ENCODE assay signal across 11 cellular contexts in the genomic region with DNA sequence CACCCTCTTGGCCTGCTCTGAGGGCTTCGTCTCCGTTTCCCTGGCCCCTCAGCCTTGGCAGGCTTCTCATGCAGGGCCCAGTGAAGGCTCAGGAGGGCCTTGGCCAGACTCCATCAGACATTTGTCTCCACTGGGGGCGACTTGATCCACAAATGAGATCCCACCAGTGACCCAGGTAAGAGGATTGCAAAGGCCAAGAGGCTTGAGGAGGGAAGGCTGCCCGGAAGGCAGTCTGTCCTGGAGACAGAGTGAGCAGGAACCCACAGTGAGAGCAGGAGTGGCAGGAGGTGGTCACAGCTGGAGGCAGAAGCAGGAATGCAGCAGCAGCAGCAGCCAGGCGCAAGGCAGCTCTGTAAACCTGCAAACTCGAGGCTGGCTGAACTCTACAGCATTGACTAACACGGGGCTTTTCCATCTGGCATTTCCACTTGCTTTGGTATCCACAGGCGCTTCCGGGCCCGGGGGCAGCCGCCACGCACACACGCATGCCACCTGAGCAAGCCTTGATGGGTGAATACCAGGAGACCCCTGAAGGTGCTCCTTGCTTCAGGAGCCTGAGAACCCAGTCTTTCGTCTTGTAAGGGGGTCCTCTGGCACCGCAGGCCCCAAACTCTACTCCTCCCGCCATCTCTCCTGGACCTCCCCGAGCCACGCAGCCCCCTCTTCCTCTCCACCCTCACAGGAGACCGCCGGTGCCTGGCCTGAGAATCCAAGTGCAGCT. TPM values are rescaled to one million over a fixed set of nuclear protein-coding genes. Genes with fewer than 3 reads are reported as not detected.
A peak's percentile ranks its signal among the peaks of the same experiment; 100 is the strongest.
DNase-seq lines count a peak whose midpoint lies in the region; ATAC-seq, FAIRE-seq and TF ChIP-seq lines count a peak whose summit lies in the region.
"Had no signal": no experiment of that assay in that cellular context is flagged by ENCODE, and none has a peak within 500 bp of the region (broad histone marks: within the 10 kb centered on the region; RNA-seq: fewer than 3 reads in every experiment).

No MANE protein-coding gene starts in this region.

- no peak for TF ChIP-seq POLR2A in tibial nerve (IDR thresholded peaks at IDR 0.05)

- H2AFZ ChIP-seq in OCI-LY7 (ENCODE audit: low read length) = no peak overlapping the region

- H4K20me1 ChIP-seq in OCI-LY7 (ENCODE audit: insufficient read depth, low read length) = no peaks in the 10 kb centered on the region

- no peaks in the 10 kb centered on the region for H3K9me2 ChIP-seq in OCI-LY7 (ENCODE audit: insufficient read depth, low read length)

- no peak for ATAC-seq in activated T-helper 17 cell treated with anti-CD3 and anti-CD28 coated beads, Interleukin-2, amount 50 U/mL, for 72 hours (replicated peaks)
- no peak for ATAC-seq in left lobe of liver
- ATAC-seq: mucosa of descending colon, SK-N-SH treated with all-trans-retinoic acid at 6 μM for 48 hours had no signal

- intact Hi-C loops in activated naive CD4-positive, alpha-beta T cell treated with anti-CD3 and anti-CD28 coated beads for 36 hours (cut with micrococcal nuclease) = no loop called here
- intact Hi-C loops in OCI-LY7 (cut with micrococcal nuclease; ENCODE audit: unreplicated experiment) = no loop called here

- CTCF ChIA-PET in activated naive CD4-positive, alpha-beta T cell treated with anti-CD3 and anti-CD28 coated beads for 36 hours (lab: Charles Lee) = no interaction called here
- CTCF ChIA-PET in OCI-LY7 (lab: Charles Lee; ENCODE audit: unreplicated experiment) = no interaction called here

- H3K27me3 Mint-ChIP-seq in activated naive CD4-positive, alpha-beta T cell treated with anti-CD3 and anti-CD28 coated beads for 36 hours (ENCODE audit: low read depth) = no peaks in the 10 kb centered on the region
- H3K27me3 Mint-ChIP-seq in activated T-helper 17 cell treated with anti-CD3 and anti-CD28 coated beads, Interleukin-2, amount 50 U/mL, for 72 hours = no peaks in the 10 kb centered on the region

- no TSS peak for BruUV-seq in OCI-LY7 (replicated peaks; lab: Mats Ljungman, UMichigan)

- FAIRE-seq in frontal cortex (lab: Jason Lieb, UNC) = no peak

- POLR2A ChIA-PET in OCI-LY7 (lab: Charles Lee) = no interaction called here

- H3K9me3 Mint-ChIP-seq in activated naive CD4-positive, alpha-beta T cell treated with anti-CD3 and anti-CD28 coated beads for 36 hours = no peaks in the 10 kb centered on the region
- H3K9me3 Mint-ChIP-seq in activated T-helper 17 cell treated with anti-CD3 and anti-CD28 coated beads, Interleukin-2, amount 50 U/mL, for 72 hours = no peaks in the 10 kb centered on the region

- no peak for TF ChIP-seq CTCF in tibial nerve (IDR thresholded peaks at IDR 0.05)
- TF ChIP-seq CTCF in OCI-LY7 (conservative IDR thresholded peaks at IDR 0.05; ENCODE audit: low read length) = no peak

- TF ChIP-seq EP300 in tibial nerve (IDR thresholded peaks at IDR 0.05) = no peak

- H3K4me3 Mint-ChIP-seq in activated naive CD4-positive, alpha-beta T cell treated with anti-CD3 and anti-CD28 coated beads for 36 hours = no peak overlapping the region
- H3K4me3 Mint-ChIP-seq in activated T-helper 17 cell treated with anti-CD3 and anti-CD28 coated beads, Interleukin-2, amount 50 U/mL, for 72 hours = no peak overlapping the region

- H3K9me3 ChIP-seq in tibial nerve = no peaks in the 10 kb centered on the region
- H3K9me3 ChIP-seq in OCI-LY7 (ENCODE audit: low read length) = no peaks in the 10 kb centered on the region
- H3K9me3 ChIP-seq: mucosa of descending colon had no signal

- no peak overlapping the region for H3K4me3 ChIP-seq in tibial nerve
- no peak overlapping the region for H3K4me3 ChIP-seq in OCI-LY7 (ENCODE audit: low read depth, low read length, poor library complexity, severe bottlenecking)
- H3K4me3 ChIP-seq: mucosa of descending colon had no signal

- H3K4me1 ChIP-seq in tibial nerve = peaks cover 0 to 60% (median 32%) of the 10 kb centered on the region in 4 donors
- no peaks in the 10 kb centered on the region for H3K4me1 ChIP-seq in OCI-LY7 (ENCODE audit: insufficient read depth, low read length, poor library complexity, severe bottlenecking)

- peaks cover 7% of the 10 kb centered on the region; the same call in 1 of the 2 replicates for H3K79me2 ChIP-seq in OCI-LY7 (ENCODE audit: insufficient read depth, low read depth, low read length)

- peaks cover 8 to 53% (median 26%) of the 10 kb centered on the region in 3 donors for H3K36me3 ChIP-seq in tibial nerve
- H3K36me3 ChIP-seq in OCI-LY7 (ENCODE audit: insufficient read depth, low read length) = peaks cover 52% of the 10 kb centered on the region

- peak overlapping the region in 3 of 4 donors; percentile 66 to 92 (median 89) for H3K27ac ChIP-seq in tibial nerve
- H3K27ac ChIP-seq in OCI-LY7 (ENCODE audit: low read depth, low read length, poor library complexity, severe bottlenecking) = no peak overlapping the region

- DNase-seq in activated naive CD4-positive, alpha-beta T cell treated with anti-CD3 and anti-CD28 coated beads for 36 hours = no peak
- no peak for DNase-seq in activated naive CD4-positive, alpha-beta T cell treated with Interleukin-2 at 50 U/mL for 16 hours
- peak; percentile 67 for DNase-seq in islet precursor cell
- DNase-seq in tibial nerve (ENCODE audit: low spot score in 2 of 2) = no peak
- DNase-seq in OCI-LY7 (ENCODE audit: low spot score) = no peak
- no peak for DNase-seq in frontal cortex (ENCODE audit: low spot score in 2 of 2)
- no peak for DNase-seq in left lobe of liver (ENCODE audit: low spot score)
- DNase-seq: mucosa of descending colon had no signal

- peak overlapping the region; percentile 39 for H3K27ac Mint-ChIP-seq in activated naive CD4-positive, alpha-beta T cell treated with anti-CD3 and anti-CD28 coated beads for 36 hours
- H3K27ac Mint-ChIP-seq in activated T-helper 17 cell treated with anti-CD3 and anti-CD28 coated beads, Interleukin-2, amount 50 U/mL, for 72 hours = peak overlapping the region; percentile 77

- peaks cover 8% of the 10 kb centered on the region for H3K36me3 Mint-ChIP-seq in activated naive CD4-positive, alpha-beta T cell treated with anti-CD3 and anti-CD28 coated beads for 36 hours (ENCODE audit: low read depth)
- peaks cover 54% of the 10 kb centered on the region for H3K36me3 Mint-ChIP-seq in activated T-helper 17 cell treated with anti-CD3 and anti-CD28 coated beads, Interleukin-2, amount 50 U/mL, for 72 hours (ENCODE audit: low read depth)

- H3K27me3 ChIP-seq in tibial nerve = no peaks in the 10 kb centered on the region

- peaks cover 23% of the 10 kb centered on the region for H3K4me1 Mint-ChIP-seq in activated naive CD4-positive, alpha-beta T cell treated with anti-CD3 and anti-CD28 coated beads for 36 hours (ENCODE audit: low read depth)
- H3K4me1 Mint-ChIP-seq in activated T-helper 17 cell treated with anti-CD3 and anti-CD28 coated beads, Interleukin-2, amount 50 U/mL, for 72 hours = peaks cover 15% of the 10 kb centered on the region

- H3K4me2 ChIP-seq in OCI-LY7 (ENCODE audit: low read length) = no peak overlapping the region

- 70 to 80% methylated on average over 15 to 18 of the region's 20 CpGs for WGBS in tibial nerve, 2 donors

RNA-seq across cellular contexts. Expression of gene MGAT1, which starts 14.7 kb away (rescaled TPM):
- 10 to 100 TPM; 70.0 to 75.2 TPM for total RNA-seq in activated naive CD4-positive, alpha-beta T cell treated with anti-CD3 and anti-CD28 coated beads for 36 hours
- total RNA-seq in activated T-helper 17 cell treated with anti-CD3 and anti-CD28 coated beads, Interleukin-2, amount 50 U/mL, for 72 hours = 100 to 1,000 TPM; 170 to 308 TPM
- total RNA-seq in tibial nerve = 100 to 1,000 TPM; 161 to 216 (median 195) TPM
- 65.2 and 75.4 TPM in 2 replicates for total RNA-seq in OCI-LY7 (2014; rRNA removed; shearing (Covaris generic))
- 95.2 and 103 TPM in 2 replicates for total RNA-seq in OCI-LY7 (2022)
- 19.6 TPM for total RNA-seq in frontal cortex
- total RNA-seq in left lobe of liver = 115 TPM

RNA-seq across cellular contexts. Expression of gene OR2Y1, which starts 48.0 kb away (rescaled TPM):
- not detected for total RNA-seq in activated naive CD4-positive, alpha-beta T cell treated with anti-CD3 and anti-CD28 coated beads for 36 hours
- not detected for total RNA-seq in activated T-helper 17 cell treated with anti-CD3 and anti-CD28 coated beads, Interleukin-2, amount 50 U/mL, for 72 hours
- total RNA-seq in tibial nerve (not detected), OCI-LY7 (2022) (not detected in 2 replicates), frontal cortex (not detected), left lobe of liver (not detected)
- not detected in 2 replicates for total RNA-seq in OCI-LY7 (2014; rRNA removed; shearing (Covaris generic))
- total RNA-seq: mucosa of descending colon, NCI-H460 had no signal
